Comparison of ENCODE assay signal across 8 cellular contexts in the genomic region with DNA sequence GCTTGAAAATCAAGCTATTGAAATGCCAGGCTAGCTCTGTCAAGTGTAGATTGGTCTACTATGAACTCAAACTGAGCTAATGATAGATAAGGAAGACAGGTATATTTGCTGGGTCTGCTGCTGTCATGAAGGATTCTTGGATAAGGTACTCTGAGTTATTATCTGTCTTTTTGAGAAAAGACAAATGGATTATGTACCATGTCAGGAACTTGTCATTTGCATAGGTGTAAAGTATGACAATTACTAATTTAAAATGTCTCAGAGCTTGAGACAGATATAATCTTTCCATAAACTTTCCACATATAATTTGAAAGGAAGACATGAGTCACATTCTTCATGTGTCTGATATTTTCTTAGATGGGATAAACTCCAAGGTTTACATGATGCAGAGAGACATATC.
"Had no signal": no experiment of that assay in that cellular context is flagged by ENCODE, and none has a peak within 500 bp of the region (broad histone marks: within the 10 kb centered on the region; RNA-seq: fewer than 3 reads in every experiment).

No MANE protein-coding gene starts in this region.

- FAIRE-seq: HepG2, HTR-8/SVneo, K562 had no signal

- H3K9ac ChIP-seq: KMS-11 had no signal

- H3K4me3 ChIP-seq: K562 had no signal

- DNase-seq: IMR-90, KBM-7, KG1 had no signal

- H3K4me2 ChIP-seq: KMS-11 had no signal

- H3K27ac ChIP-seq: HL-60, KMS-11 had no signal
